10 cellular contexts compared by ENCODE assay signal in the genomic region with DNA sequence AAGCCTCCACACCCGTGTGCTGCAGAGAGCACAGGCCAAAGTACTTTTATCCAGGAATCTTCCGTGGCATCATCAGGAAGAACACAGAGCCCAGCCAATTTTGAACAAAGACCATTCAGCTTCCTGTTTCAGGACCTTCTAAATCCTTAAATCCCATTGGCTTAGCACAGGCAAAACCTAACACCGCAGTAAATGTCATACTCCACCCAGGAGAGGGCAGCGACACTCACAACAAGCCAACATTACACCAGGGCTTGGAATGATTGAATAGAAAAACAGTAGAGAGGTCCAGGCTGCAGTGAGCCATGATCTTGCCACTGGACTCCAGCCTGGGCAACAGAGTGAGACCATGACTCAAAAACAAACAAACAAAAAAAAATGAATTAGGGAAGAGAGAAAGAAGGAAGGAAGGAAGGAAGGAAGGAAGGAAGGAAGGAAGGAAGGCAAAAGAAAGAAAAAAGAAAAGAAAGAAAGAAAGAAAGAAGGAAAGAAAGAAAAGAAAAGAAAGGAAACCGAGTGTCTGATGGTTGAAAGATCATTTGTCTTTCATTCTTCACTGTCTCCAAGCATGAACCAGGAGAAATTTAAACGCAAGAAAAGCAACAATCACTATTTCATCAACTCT.
DNase-seq lines count a peak whose midpoint lies in the region; ATAC-seq and TF ChIP-seq lines count a peak whose summit lies in the region.
"Had no signal": no experiment of that assay in that cellular context is flagged by ENCODE, and none has a peak within 500 bp of the region (broad histone marks: within the 10 kb centered on the region; RNA-seq: fewer than 3 reads in every experiment).

No MANE protein-coding gene starts in this region.

- no peaks in the 10 kb centered on the region for H3K27me3 ChIP-seq in brain microvascular endothelial cell (replicated peaks)
- H3K27me3 ChIP-seq: BLaER1 treated with 17β-estradiol and CSF1 and Interleukin-3, amounts not matched to agents 10 nM and 100 nM had no signal

- in situ Hi-C loops in brain microvascular endothelial cell (cut with HindIII; ENCODE audit: low pct_ligation_motif_present, low sequenced_read_pairs), result no loop called here

- ATAC-seq in stimulated activated naive B cell treated with anti-CD40 and anti-IgM and Interleukin-4, amounts not matched to agents 10 μg/mL and 1 μg/mL and 100 μg/mL, for 72 hours (replicated peaks), result peak; percentile 44 to 54
- no peak for ATAC-seq in natural killer cell treated with Interleukin-12 subunit alpha and Interleukin-12 subunit beta and Interleukin-15 and Interleukin-18, amount 100 ng/mL, for 72 hours
- ATAC-seq in GM21528 (IDR thresholded peaks at IDR 0.05; ENCODE audit: low FRiP score, unreplicated experiment), result no peak

- DNase-seq in NOMO-1 treated with DMSO at 0.1 percent for 48 hours (lab: John Stamatoyannopoulos, UW; ENCODE audit: unreplicated experiment), result peak; percentile 20
- DNase-seq in NOMO-1 treated with dmso at 0.1 percent for 144 hours (lab: John Stamatoyannopoulos, UW; ENCODE audit: unreplicated experiment), result no peak
- DNase-seq in M059J (ENCODE audit: low read depth), result peak; percentile 27
- no peak for DNase-seq in brain microvascular endothelial cell
- DNase-seq in stimulated activated naive B cell treated with anti-CD40 and anti-IgM and Interleukin-4, amounts not matched to agents 10 μg/mL and 1 μg/mL and 100 μg/mL, for 72 hours, result no peak
- DNase-seq in natural killer cell treated with Interleukin-12 subunit alpha and Interleukin-12 subunit beta and Interleukin-15 and Interleukin-18, amount 100 ng/mL, for 72 hours (ENCODE audit: low spot score), result no peak
- DNase-seq in DMS153 treated with DMSO at 0.1 percent for 48 hours (lab: John Stamatoyannopoulos, UW; ENCODE audit: unreplicated experiment), result no peak
- DNase-seq: activated B cell treated with CpG ODN at 0.5 μM for 24 hours had no signal

- H3K36me3 ChIP-seq in brain microvascular endothelial cell (replicated peaks), result no peaks in the 10 kb centered on the region
- H3K36me3 ChIP-seq: BLaER1 treated with 17β-estradiol and CSF1 and Interleukin-3, amounts not matched to agents 10 nM and 100 nM had no signal

- H3K36me3 Mint-ChIP-seq in stimulated activated naive B cell treated with anti-CD40 and anti-IgM and Interleukin-4, amounts not matched to agents 10 μg/mL and 1 μg/mL and 100 μg/mL, for 72 hours, result no peaks in the 10 kb centered on the region
- no peaks in the 10 kb centered on the region for H3K36me3 Mint-ChIP-seq in natural killer cell treated with Interleukin-12 subunit alpha and Interleukin-12 subunit beta and Interleukin-15 and Interleukin-18, amount 100 ng/mL, for 72 hours

- H3K27ac ChIP-seq in brain microvascular endothelial cell, result no peak overlapping the region
- H3K27ac ChIP-seq: BLaER1 treated with 17β-estradiol and CSF1 and Interleukin-3, amounts not matched to agents 10 nM and 100 nM had no signal

- peak; percentile 37 for TF ChIP-seq CTCF in brain microvascular endothelial cell (IDR thresholded peaks at IDR 0.05; ENCODE audit: low read depth, low read length, missing control alignments)

- H3K9me3 Mint-ChIP-seq in stimulated activated naive B cell treated with anti-CD40 and anti-IgM and Interleukin-4, amounts not matched to agents 10 μg/mL and 1 μg/mL and 100 μg/mL, for 72 hours, result no peaks in the 10 kb centered on the region
- H3K9me3 Mint-ChIP-seq in natural killer cell treated with Interleukin-12 subunit alpha and Interleukin-12 subunit beta and Interleukin-15 and Interleukin-18, amount 100 ng/mL, for 72 hours, result no peaks in the 10 kb centered on the region
- H3K9me3 Mint-ChIP-seq: activated B cell treated with CpG ODN at 0.5 μM for 24 hours had no signal

- H3K4me3 Mint-ChIP-seq in stimulated activated naive B cell treated with anti-CD40 and anti-IgM and Interleukin-4, amounts not matched to agents 10 μg/mL and 1 μg/mL and 100 μg/mL, for 72 hours, result no peak overlapping the region
- no peak overlapping the region for H3K4me3 Mint-ChIP-seq in natural killer cell treated with Interleukin-12 subunit alpha and Interleukin-12 subunit beta and Interleukin-15 and Interleukin-18, amount 100 ng/mL, for 72 hours
- H3K4me3 Mint-ChIP-seq: activated B cell treated with CpG ODN at 0.5 μM for 24 hours had no signal

- H3K27ac Mint-ChIP-seq in stimulated activated naive B cell treated with anti-CD40 and anti-IgM and Interleukin-4, amounts not matched to agents 10 μg/mL and 1 μg/mL and 100 μg/mL, for 72 hours, result no peak overlapping the region
- H3K27ac Mint-ChIP-seq in natural killer cell treated with Interleukin-12 subunit alpha and Interleukin-12 subunit beta and Interleukin-15 and Interleukin-18, amount 100 ng/mL, for 72 hours, result no peak overlapping the region
- H3K27ac Mint-ChIP-seq: activated B cell treated with CpG ODN at 0.5 μM for 24 hours had no signal

- peaks cover 4 to 6% of the 10 kb centered on the region in 2 donors for H3K27me3 Mint-ChIP-seq in stimulated activated naive B cell treated with anti-CD40 and anti-IgM and Interleukin-4, amounts not matched to agents 10 μg/mL and 1 μg/mL and 100 μg/mL, for 72 hours
- H3K27me3 Mint-ChIP-seq in natural killer cell treated with Interleukin-12 subunit alpha and Interleukin-12 subunit beta and Interleukin-15 and Interleukin-18, amount 100 ng/mL, for 72 hours, result peaks cover 14 to 17% of the 10 kb centered on the region in 2 donors

- no peak overlapping the region for H3K4me3 ChIP-seq in brain microvascular endothelial cell (ENCODE audit: low read depth, low read length)
- H3K4me3 ChIP-seq: BLaER1 treated with 17β-estradiol and CSF1 and Interleukin-3, amounts not matched to agents 10 nM and 100 nM had no signal

- H3K4me1 Mint-ChIP-seq in stimulated activated naive B cell treated with anti-CD40 and anti-IgM and Interleukin-4, amounts not matched to agents 10 μg/mL and 1 μg/mL and 100 μg/mL, for 72 hours, result peaks cover 12 to 23% of the 10 kb centered on the region in 2 donors
- H3K4me1 Mint-ChIP-seq in natural killer cell treated with Interleukin-12 subunit alpha and Interleukin-12 subunit beta and Interleukin-15 and Interleukin-18, amount 100 ng/mL, for 72 hours (ENCODE audit: low read depth in 2 of 2), result no peaks in the 10 kb centered on the region

Comparison
In these comparisons a context has a peak if more than half of its experiments do, and no peak if none do; other contexts are left out.
1. DNase-seq: peak in NOMO-1 treated with DMSO at 0.1 percent for 48 hours (single experiment) and M059J (single experiment); none in NOMO-1 treated with dmso at 0.1 percent for 144 hours (single experiment), brain microvascular endothelial cell (single experiment), stimulated activated naive B cell treated with anti-CD40 and anti-IgM and Interleukin-4, amounts not matched to agents 10 μg/mL and 1 μg/mL and 100 μg/mL, for 72 hours (single experiment), natural killer cell treated with Interleukin-12 subunit alpha and Interleukin-12 subunit beta and Interleukin-15 and Interleukin-18, amount 100 ng/mL, for 72 hours (single experiment) and DMS153 treated with DMSO at 0.1 percent for 48 hours (single experiment).
2. ATAC-seq: peak in stimulated activated naive B cell treated with anti-CD40 and anti-IgM and Interleukin-4, amounts not matched to agents 10 μg/mL and 1 μg/mL and 100 μg/mL, for 72 hours (2 of 2); none in natural killer cell treated with Interleukin-12 subunit alpha and Interleukin-12 subunit beta and Interleukin-15 and Interleukin-18, amount 100 ng/mL, for 72 hours (0 of 2) and GM21528 (single experiment).